1 cellular context compared by ENCODE assay signal in genomic region chr1:25700626-25701025, GRCh38.
TF ChIP-seq lines count a peak whose summit lies in the region.

No MANE protein-coding gene starts in this region.

TF ChIP-seq in HepG2, 621 proteins besides CTCF, POLR2A, EP300 and RAD21 (continued from another document):
- TF ChIP-seq ZNF260 (CRISPR knock-in tag; IDR thresholded peaks at IDR 0.05; ENCODE audit: borderline replicate concordance, low read depth) (no peak), SETDB1 (CRISPR knock-in tag; IDR thresholded peaks at IDR 0.05; ENCODE audit: borderline replicate concordance) (no peak), ZNF317 (CRISPR knock-in tag; IDR thresholded peaks at IDR 0.05) (no peak), ZNF234 (CRISPR knock-in tag; conservative IDR thresholded peaks at IDR 0.05) (no peak), CSRNP1 (CRISPR knock-in tag; IDR thresholded peaks at IDR 0.05) (no peak), E2F5 (CRISPR knock-in tag; conservative IDR thresholded peaks at IDR 0.05) (no peak), ZNF672 (CRISPR knock-in tag; IDR thresholded peaks at IDR 0.05) (no peak), ERF (CRISPR knock-in tag; IDR thresholded peaks at IDR 0.05) (no peak)
